Comparison of ENCODE assay signal across 23 cellular contexts in the genomic region with DNA sequence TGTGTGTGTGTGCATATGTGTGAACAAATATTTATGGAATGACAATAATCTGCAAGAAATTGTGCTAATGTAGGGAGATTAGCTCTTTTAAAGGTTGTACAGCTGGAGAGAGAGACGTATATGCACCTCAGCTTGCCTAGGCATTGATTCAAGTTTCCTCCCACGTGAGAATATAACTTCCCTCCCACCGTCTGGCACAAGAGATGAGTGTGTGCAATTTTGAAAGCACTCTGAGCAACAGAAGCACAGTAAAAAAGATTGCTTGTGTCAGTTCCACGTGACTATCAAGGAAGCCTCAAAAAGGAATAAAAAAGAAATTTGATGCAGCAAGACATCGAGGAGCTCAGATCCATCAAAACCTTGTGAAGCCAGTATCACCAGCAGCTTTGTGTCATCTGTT.
DNase-seq lines count a peak whose midpoint lies in the region; ATAC-seq and TF ChIP-seq lines count a peak whose summit lies in the region.
"Had no signal": no experiment of that assay in that cellular context is flagged by ENCODE, and none has a peak within 500 bp of the region (broad histone marks: within the 10 kb centered on the region; RNA-seq: fewer than 3 reads in every experiment).

No MANE protein-coding gene starts in this region.

- H3K4me3 ChIP-seq in osteoblast (ENCODE audit: insufficient read depth, low read length) (no peak overlapping the region), ascending aorta (no peak overlapping the region)
- H3K4me3 ChIP-seq: gastroesophageal sphincter, testis had no signal

- intact Hi-C loops in ascending aorta (cut with DNase I): no loop called here

- H3K36me3 ChIP-seq in osteoblast (ENCODE audit: insufficient read depth, low read length): no peaks in the 10 kb centered on the region
- H3K36me3 ChIP-seq in ascending aorta: no peaks in the 10 kb centered on the region
- H3K36me3 ChIP-seq: gastroesophageal sphincter had no signal

- no peak for ATAC-seq in GM18909 (IDR thresholded peaks at IDR 0.05; ENCODE audit: poor library complexity, unreplicated experiment)
- ATAC-seq: effector memory CD8-positive, alpha-beta T cell; gastroesophageal sphincter; HepG2; PC-3; WTC11 had no signal

- H3K9me3 ChIP-seq in osteoblast (ENCODE audit: low read depth, low read length) (no peaks in the 10 kb centered on the region), ascending aorta (no peaks in the 10 kb centered on the region)
- H3K9me3 ChIP-seq: gastroesophageal sphincter, testis had no signal

- H2AFZ ChIP-seq in osteoblast (ENCODE audit: low read length): no peak overlapping the region

- H3K27ac ChIP-seq in C4-2B (peak overlapping the region; percentile 53; the same call in 1 of the 2 replicates), VCaP (peak overlapping the region; percentile 88), osteoblast (ENCODE audit: low read depth, low read length) (no peak overlapping the region), ascending aorta (no peak overlapping the region)
- H3K27ac ChIP-seq: gastroesophageal sphincter, testis had no signal

- no peaks in the 10 kb centered on the region for H4K20me1 ChIP-seq in osteoblast (ENCODE audit: insufficient read depth, low read length)

- TF ChIP-seq CTCF in C4-2B (conservative IDR thresholded peaks at IDR 0.05): no peak
- no peak for TF ChIP-seq CTCF in VCaP (conservative IDR thresholded peaks at IDR 0.05)
- no peak for TF ChIP-seq CTCF in osteoblast (IDR thresholded peaks at IDR 0.05; ENCODE audit: extremely low read depth, low read depth, low read length)
- no peak for TF ChIP-seq CTCF in ascending aorta (IDR thresholded peaks at IDR 0.05)

- no peaks in the 10 kb centered on the region for H3K79me2 ChIP-seq in osteoblast (ENCODE audit: insufficient read depth, low read length)

- H3K27me3 ChIP-seq in osteoblast (ENCODE audit: insufficient read depth, low read length) (no peaks in the 10 kb centered on the region), ascending aorta (no peaks in the 10 kb centered on the region)
- H3K27me3 ChIP-seq: gastroesophageal sphincter, testis had no signal

- peak overlapping the region; percentile 39 for H3K4me2 ChIP-seq in osteoblast (ENCODE audit: insufficient read depth, low read length)

- peak; percentile 5 for DNase-seq in fibroblast of the conjunctiva (ENCODE audit: low read depth)
- DNase-seq in osteoblast (ENCODE audit: insufficient read length, low spot score, missing footprints): no peak
- DNase-seq in DMS153 (lab: John Stamatoyannopoulos, UW): no peak
- no peak for DNase-seq in NCI-H146 (lab: John Stamatoyannopoulos, UW)
- no peak for DNase-seq in ascending aorta (ENCODE audit: low spot score in 2 of 2)
- DNase-seq: activated CD4-positive, alpha-beta memory T cell treated with anti-CD3 and anti-CD28 coated beads, Interleukin-2, amount 10 ng/mL, durations not matched to agents 7 days and 5 days; activated naive CD4-positive, alpha-beta T cell treated with Interleukin-2 at 50 U/mL for 16 hours; activated T-cell treated with anti-CD3 and anti-CD28 coated beads, Interleukin-2, amount 50 U/mL, for 1 hour; CD8-positive, alpha-beta memory T cell; effector memory CD8-positive, alpha-beta T cell; H7; midbrain; NCI-H1417; NCI-H82; PC-3; T-helper 2 cell; testis had no signal

- H3K4me1 ChIP-seq in osteoblast (ENCODE audit: insufficient read depth, low read length): peaks cover 7% of the 10 kb centered on the region
- H3K4me1 ChIP-seq in ascending aorta: no peaks in the 10 kb centered on the region
- H3K4me1 ChIP-seq: gastroesophageal sphincter had no signal

Comparison
In these comparisons a context has a peak if more than half of its experiments do, and no peak if none do; other contexts are left out.
1. H3K27ac ChIP-seq: peak in C4-2B (single experiment) and VCaP (single experiment); none in osteoblast (single experiment) and ascending aorta (0 of 2).